In the genomic region with DNA sequence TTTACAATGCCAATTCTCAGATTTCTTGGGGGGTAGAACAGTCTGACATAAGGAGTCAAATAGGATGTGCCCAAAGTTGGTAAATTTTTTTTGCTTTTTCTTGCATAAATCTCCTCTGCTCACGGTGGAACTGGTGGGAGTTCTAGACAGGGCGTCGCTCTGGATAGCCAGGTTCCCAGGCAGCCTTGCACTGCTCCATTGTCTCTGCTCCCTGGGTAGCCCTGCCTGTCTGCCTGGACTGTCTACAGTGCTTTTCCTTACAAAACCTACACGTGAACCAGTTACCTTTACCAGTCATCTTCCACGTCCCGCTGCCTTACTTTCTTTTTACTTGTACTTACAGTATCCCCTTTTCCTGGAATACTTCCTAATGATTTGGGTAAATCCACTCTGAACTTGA, we compare ENCODE assay signal across 24 cellular contexts.
DNase-seq lines count a peak whose midpoint lies in the region; ATAC-seq and TF ChIP-seq lines count a peak whose summit lies in the region.
"Had no signal": no experiment of that assay in that cellular context is flagged by ENCODE, and none has a peak within 500 bp of the region (broad histone marks: within the 10 kb centered on the region; RNA-seq: fewer than 3 reads in every experiment).

No MANE protein-coding gene starts in this region.

- H3K4me1 Mint-ChIP-seq in endothelial cell (ENCODE audit: unreplicated experiment) (peaks cover 21% of the 10 kb centered on the region), neural crest cell (peaks cover 30% of the 10 kb centered on the region)
- H3K4me1 Mint-ChIP-seq: activated CD4-positive, alpha-beta T cell treated with anti-CD3 and anti-CD28 coated beads, Interleukin-2, amount 10 ng/mL, durations not matched to agents 7 days and 5 days had no signal

- H3K9me3 Mint-ChIP-seq in endothelial cell (ENCODE audit: unreplicated experiment) (no peaks in the 10 kb centered on the region), neural crest cell (peaks cover 2% of the 10 kb centered on the region)
- H3K9me3 Mint-ChIP-seq: activated CD4-positive, alpha-beta T cell treated with anti-CD3 and anti-CD28 coated beads, Interleukin-2, amount 10 ng/mL, durations not matched to agents 7 days and 5 days; effector memory CD8-positive, alpha-beta T cell had no signal

- no peaks in the 10 kb centered on the region for H3K27me3 ChIP-seq in H7 (ENCODE audit: control insufficient read depth, insufficient read depth, low read length)
- H3K27me3 ChIP-seq: BLaER1, cardiac muscle cell, sigmoid colon, transverse colon had no signal

- DNase-seq in H7 (peak; percentile 26), NCI-H526 (lab: John Stamatoyannopoulos, UW) (peak; percentile 64 to 72), endothelial cell (ENCODE audit: low spot score) (peak; percentile 17), neural crest cell (ENCODE audit: low read depth, low spot score) (no peak), occipital lobe (lab: John Stamatoyannopoulos, UW) (no peak)
- no peak for DNase-seq in stimulated activated CD4-positive, alpha-beta T cell treated with anti-CD3 and anti-CD28 coated beads, Interleukin-4, amount 100 ng/mL, for 24 hours
- DNase-seq: activated CD4-positive, alpha-beta T cell treated with anti-CD3 and anti-CD28 coated beads, Interleukin-2, amount 10 ng/mL, durations not matched to agents 7 days and 5 days; activated effector memory CD4-positive, alpha-beta T cell treated with Interleukin-2 at 50 U/mL for 16 hours; activated naive CD8-positive, alpha-beta T cell treated with anti-CD3 and anti-CD28 coated beads, Interleukin-2, amount 10 ng/mL, durations not matched to agents 7 days and 5 days; effector memory CD8-positive, alpha-beta T cell; Kasumi-1; naive B cell; NCI-H1694; NCI-H82; sigmoid colon; stimulated activated CD4-positive, alpha-beta T cell treated with anti-CD3 and anti-CD28 coated beads, Interleukin-12 subunit alpha, Interleukin-12 subunit beta, amount 100 ng/mL, for 4 hours; stimulated activated CD4-positive, alpha-beta T cell treated with anti-CD3 and anti-CD28 coated beads, Interleukin-2, amount 100 ng/mL, for 48 hours; SW 1271; transverse colon had no signal

- no peak overlapping the region for H3K27ac Mint-ChIP-seq in endothelial cell (ENCODE audit: unreplicated experiment)
- peak overlapping the region; percentile 31 for H3K27ac Mint-ChIP-seq in neural crest cell (ENCODE audit: unreplicated experiment)
- H3K27ac Mint-ChIP-seq: activated CD4-positive, alpha-beta T cell treated with anti-CD3 and anti-CD28 coated beads, Interleukin-2, amount 10 ng/mL, durations not matched to agents 7 days and 5 days; activated naive CD8-positive, alpha-beta T cell treated with anti-CD3 and anti-CD28 coated beads, Interleukin-2, amount 10 ng/mL, durations not matched to agents 7 days and 5 days; effector memory CD8-positive, alpha-beta T cell; naive B cell had no signal

- ATAC-seq in HG02610 (IDR thresholded peaks at IDR 0.05; ENCODE audit: unreplicated experiment): no peak
- ATAC-seq: effector memory CD8-positive, alpha-beta T cell; HCT116 had no signal

- no peak overlapping the region for H3K4me3 ChIP-seq in H7 (ENCODE audit: insufficient read depth, low read depth, low read length)
- H3K4me3 ChIP-seq: BLaER1, cardiac muscle cell, coronary artery, sigmoid colon, transverse colon had no signal

- H3K36me3 Mint-ChIP-seq in endothelial cell (ENCODE audit: low read depth, unreplicated experiment) (no peaks in the 10 kb centered on the region), neural crest cell (ENCODE audit: low read depth) (peaks cover 2% of the 10 kb centered on the region)

- H3K27me3 Mint-ChIP-seq in endothelial cell (ENCODE audit: unreplicated experiment): peaks cover 3% of the 10 kb centered on the region
- H3K27me3 Mint-ChIP-seq in neural crest cell (ENCODE audit: low read depth): no peaks in the 10 kb centered on the region
- H3K27me3 Mint-ChIP-seq: activated CD4-positive, alpha-beta T cell treated with anti-CD3 and anti-CD28 coated beads, Interleukin-2, amount 10 ng/mL, durations not matched to agents 7 days and 5 days; activated naive CD8-positive, alpha-beta T cell treated with anti-CD3 and anti-CD28 coated beads, Interleukin-2, amount 10 ng/mL, durations not matched to agents 7 days and 5 days; effector memory CD8-positive, alpha-beta T cell; naive B cell had no signal

- H3K4me3 Mint-ChIP-seq in endothelial cell (ENCODE audit: unreplicated experiment) (no peak overlapping the region), neural crest cell (no peak overlapping the region)
- H3K4me3 Mint-ChIP-seq: activated CD4-positive, alpha-beta T cell treated with anti-CD3 and anti-CD28 coated beads, Interleukin-2, amount 10 ng/mL, durations not matched to agents 7 days and 5 days; activated naive CD8-positive, alpha-beta T cell treated with anti-CD3 and anti-CD28 coated beads, Interleukin-2, amount 10 ng/mL, durations not matched to agents 7 days and 5 days; effector memory CD8-positive, alpha-beta T cell; naive B cell had no signal

- TF ChIP-seq CTCF in endothelial cell (IDR thresholded peaks at IDR 0.05; ENCODE audit: unreplicated experiment) (no peak), neural crest cell (conservative IDR thresholded peaks at IDR 0.05) (no peak)

- H3K36me3 ChIP-seq in H7 (replicated peaks; ENCODE audit: control insufficient read depth, insufficient read depth, low read length): no peaks in the 10 kb centered on the region
- H3K36me3 ChIP-seq: cardiac muscle cell, sigmoid colon, transverse colon had no signal

Comparison
In these comparisons a context has a peak if more than half of its experiments do, and no peak if none do; other contexts are left out.
1. DNase-seq: peak in H7 (single experiment), NCI-H526 (2 of 2) and endothelial cell (single experiment); none in neural crest cell (single experiment), occipital lobe (single experiment) and stimulated activated CD4-positive, alpha-beta T cell treated with anti-CD3 and anti-CD28 coated beads, Interleukin-4, amount 100 ng/mL, for 24 hours (single experiment).